26 cellular contexts compared by ENCODE assay signal in the genomic region with DNA sequence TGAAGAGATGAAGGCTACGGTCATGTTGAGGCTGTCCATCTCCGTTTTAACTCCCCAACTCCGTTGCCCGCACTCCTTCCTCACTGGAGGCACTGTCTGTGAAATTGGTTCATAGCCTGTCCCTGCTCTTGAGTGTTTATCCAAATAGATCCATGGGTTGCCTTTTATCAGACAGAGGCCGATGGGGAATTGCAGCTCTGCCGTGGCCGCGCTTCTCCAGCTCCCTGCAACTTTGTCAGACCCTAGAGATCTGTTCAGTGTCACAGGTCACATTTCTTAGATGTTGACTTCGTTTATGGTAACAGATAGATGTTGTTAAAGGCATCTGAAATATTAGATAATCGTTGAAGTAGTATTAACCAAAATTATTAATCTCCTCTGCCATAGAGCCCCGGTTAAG. TPM values are rescaled to one million over a fixed set of nuclear protein-coding genes. Genes with fewer than 3 reads are reported as not detected.
DNase-seq lines count a peak whose midpoint lies in the region; ATAC-seq, FAIRE-seq and TF ChIP-seq lines count a peak whose summit lies in the region.
"Had no signal": no experiment of that assay in that cellular context is flagged by ENCODE, and none has a peak within 500 bp of the region (broad histone marks: within the 10 kb centered on the region; RNA-seq: fewer than 3 reads in every experiment).

No MANE protein-coding gene starts in this region.

- TF ChIP-seq CTCF in kidney (IDR thresholded peaks at IDR 0.05; ENCODE audit: borderline replicate concordance, extremely low read depth, insufficient read depth): no peak
- TF ChIP-seq CTCF in upper lobe of right lung (IDR thresholded peaks at IDR 0.05): no peak

- H3K4me3 ChIP-seq in kidney (ENCODE audit: low read length in 2 of 2) (no peak overlapping the region), upper lobe of right lung (no peak overlapping the region), H7 (ENCODE audit: insufficient read depth, low read depth, low read length) (no peak overlapping the region)
- H3K4me3 ChIP-seq: BLaER1 treated with 17β-estradiol and CSF1 and Interleukin-3, amounts not matched to agents 10 nM and 100 nM; PC-9; SJSA1 had no signal

- H3K36me3 Mint-ChIP-seq in activated naive CD8-positive, alpha-beta T cell: peaks cover 22% of the 10 kb centered on the region
- peaks cover 67% of the 10 kb centered on the region for H3K36me3 Mint-ChIP-seq in activated naive CD8-positive, alpha-beta T cell treated with anti-CD3 and anti-CD28 coated beads, Interleukin-2, amount 50 U/mL, for 24 hours (ENCODE audit: low read depth)

- H3K36me3 ChIP-seq in kidney (ENCODE audit: control insufficient read depth in 1 of 2, insufficient read depth in 2 of 2, low read length in 2 of 2) (peaks cover 0 to 7% of the 10 kb centered on the region in 2 donors), upper lobe of right lung (no peaks in the 10 kb centered on the region), H7 (replicated peaks; ENCODE audit: control insufficient read depth, insufficient read depth, low read length) (no peaks in the 10 kb centered on the region; the same call in 1 of the 2 replicates)

- intact Hi-C loops in kidney (cut with DNase I) (no loop called here), sciatic nerve (cut with DNase I) (no loop called here), upper lobe of right lung (cut with DNase I) (no loop called here)

- no peak overlapping the region for H3K4me3 Mint-ChIP-seq in activated naive CD8-positive, alpha-beta T cell
- H3K4me3 Mint-ChIP-seq in activated naive CD8-positive, alpha-beta T cell treated with anti-CD3 and anti-CD28 coated beads, Interleukin-2, amount 50 U/mL, for 24 hours: no peak overlapping the region
- H3K4me3 Mint-ChIP-seq: CD4-positive, alpha-beta memory T cell had no signal

- peaks cover 77% of the 10 kb centered on the region for H3K4me1 Mint-ChIP-seq in activated naive CD8-positive, alpha-beta T cell (ENCODE audit: low read depth)
- H3K4me1 Mint-ChIP-seq in activated naive CD8-positive, alpha-beta T cell treated with anti-CD3 and anti-CD28 coated beads, Interleukin-2, amount 50 U/mL, for 24 hours: peaks cover 70% of the 10 kb centered on the region

- H3K4me1 ChIP-seq in kidney (ENCODE audit: control insufficient read depth in 1 of 2, insufficient read depth in 1 of 2, low read depth in 1 of 2, low read length in 2 of 2): peaks cover 14 to 19% of the 10 kb centered on the region in 2 donors
- H3K4me1 ChIP-seq in upper lobe of right lung: peaks cover 3% of the 10 kb centered on the region
- H3K4me1 ChIP-seq: Caco-2, SJSA1 had no signal

- H3K27me3 ChIP-seq in upper lobe of right lung (no peaks in the 10 kb centered on the region), H7 (ENCODE audit: control insufficient read depth, insufficient read depth, low read length) (no peaks in the 10 kb centered on the region)
- H3K27me3 ChIP-seq: BLaER1 treated with 17β-estradiol and CSF1 and Interleukin-3, amounts not matched to agents 10 nM and 100 nM; SJSA1 had no signal

- H3K27me3 Mint-ChIP-seq in activated naive CD8-positive, alpha-beta T cell: no peaks in the 10 kb centered on the region
- no peaks in the 10 kb centered on the region for H3K27me3 Mint-ChIP-seq in activated naive CD8-positive, alpha-beta T cell treated with anti-CD3 and anti-CD28 coated beads, Interleukin-2, amount 50 U/mL, for 24 hours
- H3K27me3 Mint-ChIP-seq: CD4-positive, alpha-beta memory T cell had no signal

- H3K9me3 Mint-ChIP-seq in activated naive CD8-positive, alpha-beta T cell (ENCODE audit: low read depth): peaks cover 5% of the 10 kb centered on the region
- H3K9me3 Mint-ChIP-seq in activated naive CD8-positive, alpha-beta T cell treated with anti-CD3 and anti-CD28 coated beads, Interleukin-2, amount 50 U/mL, for 24 hours: peaks cover 14% of the 10 kb centered on the region
- H3K9me3 Mint-ChIP-seq: CD4-positive, alpha-beta memory T cell had no signal

- FAIRE-seq in kidney (lab: Jason Lieb, UNC): no peak
- FAIRE-seq: G401.6 had no signal

- in situ Hi-C loops in ACHN (cut with HindIII; ENCODE audit: low pct_ligation_motif_present, low pct_unique_long_range_greater_than_20kb, low sequenced_read_pairs): no loop called here

- peak overlapping the region; percentile 34 for H3K27ac Mint-ChIP-seq in activated naive CD8-positive, alpha-beta T cell
- H3K27ac Mint-ChIP-seq in activated naive CD8-positive, alpha-beta T cell treated with anti-CD3 and anti-CD28 coated beads, Interleukin-2, amount 50 U/mL, for 24 hours: no peak overlapping the region

- ATAC-seq in activated naive CD8-positive, alpha-beta T cell treated with anti-CD3 and anti-CD28 coated beads, Interleukin-2, amount 50 U/mL, for 24 hours: no peak
- no peak for ATAC-seq in sciatic nerve
- no peak for ATAC-seq in upper lobe of right lung
- ATAC-seq: HCT116, Right ventricle myocardium inferior had no signal

- H3K27ac ChIP-seq in kidney (ENCODE audit: low read depth in 2 of 2, low read length in 2 of 2) (no peak overlapping the region), upper lobe of right lung (no peak overlapping the region)
- H3K27ac ChIP-seq: BLaER1 treated with 17β-estradiol and CSF1 and Interleukin-3, amounts not matched to agents 10 nM and 100 nM; KMS-11; PC-9; SJSA1 had no signal

- no peak for DNase-seq in activated naive CD8-positive, alpha-beta T cell treated with anti-CD3 and anti-CD28 coated beads, Interleukin-2, amount 50 U/mL, for 24 hours
- DNase-seq in kidney (peak; percentile 51), sciatic nerve (ENCODE audit: low spot score) (peak; percentile 3), upper lobe of right lung (peak; percentile 27), ACHN (no peak), H7 (no peak), ecto neural progenitor cell (ENCODE audit: low spot score) (no peak)
- DNase-seq: AML-193; Caco-2; CD4-positive, alpha-beta memory T cell; GOT3; IMR-90; MM.1S; NCI-H1417; NCI-H1694 treated with DMSO at 0.1 percent for 48 hours; NCI-H2081; NCI-H2227 treated with DMSO at 0.1 percent for 48 hours; NCI-H526 treated with DMSO at 0.1 percent for 48 hours; PC-9 had no signal

- no peak overlapping the region for H3K9ac ChIP-seq in kidney (ENCODE audit: low read length in 2 of 2)
- H3K9ac ChIP-seq: BLaER1 treated with 17β-estradiol and CSF1 and Interleukin-3, amounts not matched to agents 10 nM and 100 nM; KMS-11 had no signal

- H3K9me3 ChIP-seq in kidney (ENCODE audit: control insufficient read depth in 1 of 2, low read length in 2 of 2) (no peaks in the 10 kb centered on the region), upper lobe of right lung (no peaks in the 10 kb centered on the region)
- H3K9me3 ChIP-seq: Caco-2, SJSA1 had no signal

RNA-seq across cellular contexts. Expression of a gene that starts 14.7 kb away (rescaled TPM):
- total RNA-seq in kidney (28.3 TPM), sciatic nerve (30.1 TPM), upper lobe of right lung (28.3 TPM)
- polyA plus RNA-seq in kidney (ENCODE audit: insufficient read depth, low read depth, low replicate concordance): 34.8 TPM
- 44.8 and 47.4 TPM in 2 replicates for total RNA-seq in H7 (2014; rRNA removed; shearing (Covaris generic))

Comparison
In these comparisons a context has a peak if more than half of its experiments do, and no peak if none do; other contexts are left out.
1. DNase-seq: peak in kidney (single experiment), sciatic nerve (single experiment) and upper lobe of right lung (single experiment); none in activated naive CD8-positive, alpha-beta T cell treated with anti-CD3 and anti-CD28 coated beads, Interleukin-2, amount 50 U/mL, for 24 hours (single experiment), ACHN (single experiment), H7 (single experiment) and ecto neural progenitor cell (single experiment).